In the genomic region with DNA sequence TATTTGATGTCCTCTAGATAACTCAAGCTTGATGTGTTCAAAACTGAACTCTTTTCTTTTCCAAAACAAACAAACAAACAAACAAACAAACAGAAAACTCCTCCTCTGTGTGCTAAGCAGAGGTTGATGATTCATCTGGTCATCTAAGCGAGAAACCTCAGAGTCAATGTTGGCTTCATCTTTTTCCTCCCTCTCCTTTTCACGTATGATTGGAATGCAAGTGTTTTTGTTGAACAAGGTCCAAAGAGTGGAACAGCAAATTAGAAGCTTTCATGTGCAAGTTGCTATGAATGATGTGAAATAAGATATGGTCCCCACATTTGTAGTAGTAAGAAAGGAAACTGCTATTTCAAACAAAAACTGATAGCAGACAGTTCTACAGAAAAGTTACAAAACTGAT, we compare ENCODE assay signal across 19 cellular contexts. TPM values are rescaled to one million over a fixed set of nuclear protein-coding genes. Genes with fewer than 3 reads are reported as not detected.
DNase-seq lines count a peak whose midpoint lies in the region; ATAC-seq, FAIRE-seq and TF ChIP-seq lines count a peak whose summit lies in the region.
"Had no signal": no experiment of that assay in that cellular context is flagged by ENCODE, and none has a peak within 500 bp of the region (broad histone marks: within the 10 kb centered on the region; RNA-seq: fewer than 3 reads in every experiment).

No MANE protein-coding gene starts in this region.

- no peak for TF ChIP-seq POLR2A in GM18505 (IDR thresholded peaks at IDR 0.05; ENCODE audit: borderline replicate concordance, extremely low read depth, insufficient read depth, insufficient read length)

- DNase-seq in ACHN (peak; percentile 87), HS-27A (ENCODE audit: low read depth) (peak; percentile 49), astrocyte (ENCODE audit: low read depth) (peak; percentile 96), hepatocyte (ENCODE audit: low spot score) (no peak), left cardiac atrium (no peak)
- DNase-seq: activated CD4-positive, alpha-beta memory T cell treated with anti-CD3 and anti-CD28 coated beads, Interleukin-2, amount 10 ng/mL, durations not matched to agents 7 days and 5 days; activated naive CD4-positive, alpha-beta T cell treated with anti-CD3 and anti-CD28 coated beads, Interleukin-2, amount 10 ng/mL, durations not matched to agents 7 days and 5 days; dorsolateral prefrontal cortex; head of caudate nucleus; NCI-H1930; posterior cingulate gyrus; testis had no signal

- no peak overlapping the region for H3K4me3 Mint-ChIP-seq in astrocyte (ENCODE audit: unreplicated experiment)
- H3K4me3 Mint-ChIP-seq: activated CD4-positive, alpha-beta memory T cell treated with anti-CD3 and anti-CD28 coated beads, Interleukin-2, amount 10 ng/mL, durations not matched to agents 7 days and 5 days; activated naive CD4-positive, alpha-beta T cell treated with anti-CD3 and anti-CD28 coated beads, Interleukin-2, amount 10 ng/mL, durations not matched to agents 7 days and 5 days; IgD-negative memory B cell; memory B cell; T-helper 1 cell treated with Interleukin-12 subunit alpha and Interleukin-12 subunit beta and Interleukin-4 antibody, amounts not matched to agents 30 μg/mL and 1 μg/mL, for 36 hours had no signal

- no peaks in the 10 kb centered on the region for H3K36me3 Mint-ChIP-seq in astrocyte (ENCODE audit: low read depth, unreplicated experiment)
- H3K36me3 Mint-ChIP-seq: activated naive CD4-positive, alpha-beta T cell treated with anti-CD3 and anti-CD28 coated beads, Interleukin-2, amount 10 ng/mL, durations not matched to agents 7 days and 5 days; IgD-negative memory B cell had no signal

- no peaks in the 10 kb centered on the region for H3K27me3 Mint-ChIP-seq in astrocyte (ENCODE audit: low read depth, unreplicated experiment)

- H3K79me2 ChIP-seq in astrocyte (ENCODE audit: insufficient read depth, low read length) (no peaks in the 10 kb centered on the region), hepatocyte (no peaks in the 10 kb centered on the region)

- peaks cover 17% of the 10 kb centered on the region for H3K27me3 ChIP-seq in astrocyte (ENCODE audit: insufficient read depth, low read length)
- no peaks in the 10 kb centered on the region for H3K27me3 ChIP-seq in hepatocyte
- H3K27me3 ChIP-seq: BLaER1, testis had no signal

- H4K20me1 ChIP-seq in astrocyte (ENCODE audit: insufficient read depth, low read length) (no peaks in the 10 kb centered on the region), hepatocyte (ENCODE audit: insufficient read depth, poor library complexity, severe bottlenecking) (no peaks in the 10 kb centered on the region)
- H4K20me1 ChIP-seq: BLaER1 had no signal

- FAIRE-seq in astrocyte (lab: Jason Lieb, UNC) = peak; percentile 39

- H3K36me3 ChIP-seq in astrocyte (ENCODE audit: insufficient read depth, low read length) = no peaks in the 10 kb centered on the region
- H3K36me3 ChIP-seq in hepatocyte (replicated peaks; ENCODE audit: insufficient read depth, low read depth) = no peaks in the 10 kb centered on the region
- H3K36me3 ChIP-seq: BLaER1 had no signal

- no peak overlapping the region for H3K27ac Mint-ChIP-seq in astrocyte (ENCODE audit: unreplicated experiment)
- H3K27ac Mint-ChIP-seq: activated CD4-positive, alpha-beta memory T cell treated with anti-CD3 and anti-CD28 coated beads, Interleukin-2, amount 10 ng/mL, durations not matched to agents 7 days and 5 days; activated naive CD4-positive, alpha-beta T cell treated with anti-CD3 and anti-CD28 coated beads, Interleukin-2, amount 10 ng/mL, durations not matched to agents 7 days and 5 days; IgD-negative memory B cell; memory B cell; T-helper 1 cell treated with Interleukin-12 subunit alpha and Interleukin-12 subunit beta and Interleukin-4 antibody, amounts not matched to agents 30 μg/mL and 1 μg/mL, for 36 hours had no signal

- peak overlapping the region; percentile 26 for H3K4me2 ChIP-seq in astrocyte (ENCODE audit: low read length)
- no peak overlapping the region for H3K4me2 ChIP-seq in hepatocyte
- H3K4me2 ChIP-seq: BLaER1 had no signal

- in situ Hi-C loops in ACHN (cut with HindIII; ENCODE audit: low pct_ligation_motif_present, low pct_unique_long_range_greater_than_20kb, low sequenced_read_pairs) = no loop called here

- H3K4me3 ChIP-seq in astrocyte (ENCODE audit: insufficient read depth, low read depth, low read length) (no peak overlapping the region), hepatocyte (no peak overlapping the region)
- H3K4me3 ChIP-seq: BLaER1, dorsolateral prefrontal cortex, testis had no signal

- 56% methylated on average over 2 of the region's 2 CpGs for WGBS in hepatocyte (ENCODE audit: low lambda C conversion rate, missing lambda C conversion rate)

- TF ChIP-seq CTCF in astrocyte (IDR thresholded peaks at IDR 0.05; ENCODE audit: insufficient read depth, low read depth, low read length) (no peak), hepatocyte (IDR thresholded peaks at IDR 0.05; ENCODE audit: poor library complexity) (no peak)

- H3K9me3 ChIP-seq in astrocyte (ENCODE audit: insufficient read depth, low read depth, low read length) (no peaks in the 10 kb centered on the region), hepatocyte (ENCODE audit: low read depth) (no peaks in the 10 kb centered on the region)
- H3K9me3 ChIP-seq: BLaER1, testis had no signal

- intact Hi-C loops in left cardiac atrium (cut with DNase I) = no loop called here

- ATAC-seq in GM18505 (IDR thresholded peaks at IDR 0.05; ENCODE audit: unreplicated experiment) (no peak), HG03354 (IDR thresholded peaks at IDR 0.05; ENCODE audit: poor library complexity, severe bottlenecking, unreplicated experiment) (no peak), left cardiac atrium (no peak), GM19467 (IDR thresholded peaks at IDR 0.05; ENCODE audit: unreplicated experiment) (no peak)

- no peaks in the 10 kb centered on the region for H3K9me2 ChIP-seq in hepatocyte (replicated peaks; ENCODE audit: insufficient read depth)

- no peak overlapping the region for H3K9ac ChIP-seq in astrocyte (ENCODE audit: low read length)
- H3K9ac ChIP-seq: BLaER1 had no signal

- H3K4me1 Mint-ChIP-seq in astrocyte (ENCODE audit: low read depth, unreplicated experiment) = peaks cover 6% of the 10 kb centered on the region
- H3K4me1 Mint-ChIP-seq: activated naive CD4-positive, alpha-beta T cell treated with anti-CD3 and anti-CD28 coated beads, Interleukin-2, amount 10 ng/mL, durations not matched to agents 7 days and 5 days; memory B cell had no signal

- H2AFZ ChIP-seq in astrocyte (ENCODE audit: low read depth, low read length) (no peak overlapping the region), hepatocyte (no peak overlapping the region)

- H3K27ac ChIP-seq in astrocyte (ENCODE audit: low read depth, low read length) (no peak overlapping the region), hepatocyte (peak overlapping the region; percentile 50)
- H3K27ac ChIP-seq: BLaER1, dorsolateral prefrontal cortex, testis had no signal

- H3K9me3 Mint-ChIP-seq in astrocyte (ENCODE audit: unreplicated experiment) = no peaks in the 10 kb centered on the region
- H3K9me3 Mint-ChIP-seq: activated CD4-positive, alpha-beta memory T cell treated with anti-CD3 and anti-CD28 coated beads, Interleukin-2, amount 10 ng/mL, durations not matched to agents 7 days and 5 days; activated naive CD4-positive, alpha-beta T cell treated with anti-CD3 and anti-CD28 coated beads, Interleukin-2, amount 10 ng/mL, durations not matched to agents 7 days and 5 days; memory B cell; T-helper 1 cell treated with Interleukin-12 subunit alpha and Interleukin-12 subunit beta and Interleukin-4 antibody, amounts not matched to agents 30 μg/mL and 1 μg/mL, for 36 hours had no signal

- H3K4me1 ChIP-seq in astrocyte (ENCODE audit: insufficient read depth, low read length) (peaks cover 3% of the 10 kb centered on the region), hepatocyte (ENCODE audit: insufficient read depth) (peaks cover 8% of the 10 kb centered on the region)
- H3K4me1 ChIP-seq: BLaER1, testis had no signal

RNA-seq across cellular contexts. Expression of a gene that starts 52.5 kb away (rescaled TPM):
- total RNA-seq in astrocyte = 0.14 TPM in 1 of 2 replicates, not detected in the other
- 15.4 and 36.2 TPM in 2 replicates for total RNA-seq in hepatocyte
- polyA plus RNA-seq in hepatocyte = 11.6 and 13.9 TPM in 2 replicates
- total RNA-seq in left cardiac atrium = not detected
- total RNA-seq: activated CD4-positive, alpha-beta memory T cell treated with anti-CD3 and anti-CD28 coated beads, Interleukin-2, amount 10 ng/mL, durations not matched to agents 7 days and 5 days had no signal
- polyA plus RNA-seq: IgD-negative memory B cell had no signal

Comparison
In these comparisons a context has a peak if more than half of its experiments do, and no peak if none do; other contexts are left out.
1. DNase-seq: peak in ACHN (single experiment), HS-27A (single experiment) and astrocyte (single experiment); none in hepatocyte (single experiment) and left cardiac atrium (single experiment).
2. RNA of a gene that starts 52.5 kb away (total RNA-seq): 15.4 to 36.2 TPM in hepatocyte; not detected in left cardiac atrium and 0.14 TPM in astrocyte; every median in the first group is over 10 times any median in the second.